Comparison of ENCODE assay signal across 8 cellular contexts in genomic region chr2:179265082-179265575, GRCh38. TPM values are rescaled to one million over a fixed set of nuclear protein-coding genes. Genes with fewer than 3 reads are reported as not detected.
DNase-seq lines count a peak whose midpoint lies in the region; ATAC-seq and TF ChIP-seq lines count a peak whose summit lies in the region.

No MANE protein-coding gene starts in this region.

- no peak for ATAC-seq in memory B cell (ENCODE audit: low read depth)
- ATAC-seq in HG02759 (IDR thresholded peaks at IDR 0.05; ENCODE audit: unreplicated experiment) = no peak

- H3K27me3 Mint-ChIP-seq in chondrocyte (ENCODE audit: low read depth) (no peaks in the 10 kb centered on the region), memory B cell (no peaks in the 10 kb centered on the region)

- peak overlapping the region; percentile 67 for H3K4me3 Mint-ChIP-seq in chondrocyte (ENCODE audit: unreplicated experiment)
- H3K4me3 Mint-ChIP-seq in memory B cell = peak overlapping the region; percentile 45

- H3K4me1 Mint-ChIP-seq in chondrocyte (ENCODE audit: low read depth) (peaks cover 48% of the 10 kb centered on the region), memory B cell (peaks cover 16% of the 10 kb centered on the region)

- H3K9me3 Mint-ChIP-seq in chondrocyte (ENCODE audit: low read depth) (no peaks in the 10 kb centered on the region), memory B cell (no peaks in the 10 kb centered on the region)

- no peak for TF ChIP-seq CTCF in chondrocyte (IDR thresholded peaks at IDR 0.05)

- peak overlapping the region; percentile 68 for H3K27ac Mint-ChIP-seq in chondrocyte (ENCODE audit: unreplicated experiment)
- H3K27ac Mint-ChIP-seq in memory B cell = no peak overlapping the region

- peak; percentile 78 for DNase-seq in CD1c-positive myeloid dendritic cell (ENCODE audit: extremely low spot score)
- DNase-seq in MV-4-11 (lab: John Stamatoyannopoulos, UW) = peak; percentile 79
- DNase-seq in chondrocyte (ENCODE audit: low spot score) = no peak
- no peak for DNase-seq in memory B cell (ENCODE audit: low spot score in 2 of 2)
- DNase-seq in SK-N-DZ (ENCODE audit: low spot score) = no peak
- no peak for DNase-seq in OCI-M2 (lab: John Stamatoyannopoulos, UW; ENCODE audit: unreplicated experiment)
- DNase-seq in RPMI8226 = no peak

- H3K36me3 Mint-ChIP-seq in chondrocyte (ENCODE audit: low read depth) = no peaks in the 10 kb centered on the region
- no peaks in the 10 kb centered on the region for H3K36me3 Mint-ChIP-seq in memory B cell

RNA-seq across cellular contexts. Expression of gene SESTD1, which starts 0.5 kb away (rescaled TPM):
- total RNA-seq in chondrocyte = 67.0 to 101 TPM (median 97.7 TPM) in 3 replicates
- 17.0 and 19.1 TPM in 2 replicates for polyA plus RNA-seq in SK-N-DZ (2014; cell fraction: cytosol; rRNA removed)
- polyA plus RNA-seq in SK-N-DZ (2014; cell fraction: nucleus; rRNA removed) = 16.4 and 18.5 TPM in 2 replicates

Comparison
In these comparisons a context has a peak if more than half of its experiments do, and no peak if none do; other contexts are left out.
1. DNase-seq: peak in CD1c-positive myeloid dendritic cell (single experiment) and MV-4-11 (single experiment); none in chondrocyte (single experiment), memory B cell (0 of 2), SK-N-DZ (single experiment), OCI-M2 (single experiment) and RPMI8226 (single experiment).